Comparison of ENCODE assay signal across 27 cellular contexts in genomic region chr18:48050176-48050575, GRCh38.
DNase-seq lines count a peak whose midpoint lies in the region; ATAC-seq, FAIRE-seq and TF ChIP-seq lines count a peak whose summit lies in the region.
"Had no signal": no experiment of that assay in that cellular context is flagged by ENCODE, and none has a peak within 500 bp of the region (broad histone marks: within the 10 kb centered on the region; RNA-seq: fewer than 3 reads in every experiment).

No MANE protein-coding gene starts in this region.

- H3K9me3 ChIP-seq in RWPE2 (ENCODE audit: severe bottlenecking) (no peaks in the 10 kb centered on the region), keratinocyte (ENCODE audit: control insufficient read depth, low read depth, low read length) (no peaks in the 10 kb centered on the region), pancreas (no peaks in the 10 kb centered on the region), vagina (no peaks in the 10 kb centered on the region)

- no peak overlapping the region for H3K9ac ChIP-seq in keratinocyte (ENCODE audit: control insufficient read depth, extremely low read depth, insufficient read depth, low read length)
- H3K9ac ChIP-seq: KMS-11 had no signal

- no peaks in the 10 kb centered on the region for H4K20me1 ChIP-seq in keratinocyte (ENCODE audit: control insufficient read depth, extremely low read depth, insufficient read depth, low read length)

- DNase-seq in RWPE2 (ENCODE audit: low spot score) (no peak), keratinocyte (ENCODE audit: low read depth, low spot score) (no peak), pancreas (no peak), vagina (ENCODE audit: extremely low spot score in 2 of 2) (no peak), SK-N-DZ (ENCODE audit: low spot score) (no peak), AG08395 (ENCODE audit: low spot score) (no peak)
- DNase-seq: activated CD4-positive, alpha-beta T cell treated with anti-CD3 and anti-CD28 coated beads for 48 hours; activated T-cell treated with anti-CD3 and anti-CD28 coated beads, Interleukin-2, amount 50 U/mL, for 48 hours; CD4-positive, CD25-positive, alpha-beta regulatory T cell; EL; H7; head of caudate nucleus; MV-4-11; NCI-H1694 treated with DMSO at 0.1 percent for 48 hours; NCI-H2171; NCI-H526; small intestine; stimulated activated CD4-positive, alpha-beta T cell treated with anti-CD3 and anti-CD28 coated beads, Interleukin-2, amount 100 ng/mL, for 24 hours; T-helper 2 cell had no signal

- H3K9me1 ChIP-seq in keratinocyte (ENCODE audit: control insufficient read depth, extremely low read depth, insufficient read depth, low read length): no peaks in the 10 kb centered on the region

- H3K27ac ChIP-seq in RWPE2 (ENCODE audit: poor library complexity, severe bottlenecking): no peak overlapping the region
- no peak overlapping the region for H3K27ac ChIP-seq in keratinocyte (ENCODE audit: control insufficient read depth, insufficient read depth, low read length)
- H3K27ac ChIP-seq in pancreas: no peak overlapping the region
- peak overlapping the region; percentile 5 for H3K27ac ChIP-seq in vagina
- H3K27ac ChIP-seq: dorsolateral prefrontal cortex, KMS-11 had no signal

- no peak for FAIRE-seq in keratinocyte (lab: Jason Lieb, UNC)
- no peak for FAIRE-seq in pancreas (lab: Jason Lieb, UNC)
- FAIRE-seq: endothelial cell of umbilical vein, GM12892, small intestine had no signal

- dilution Hi-C loops in keratinocyte (cut with MboI; ENCODE audit: extremely low pct_ligation_motif_present, low sequenced_read_pairs): no loop called here

- H3K27me3 ChIP-seq in RWPE2 (ENCODE audit: insufficient read depth, poor library complexity, severe bottlenecking) (no peaks in the 10 kb centered on the region), keratinocyte (ENCODE audit: control insufficient read depth, extremely low read depth, insufficient read depth, low read length) (peaks cover 15% of the 10 kb centered on the region), pancreas (no peaks in the 10 kb centered on the region), vagina (no peaks in the 10 kb centered on the region)

- H3K4me3 ChIP-seq in RWPE2 (ENCODE audit: severe bottlenecking): no peak overlapping the region
- H3K4me3 ChIP-seq in keratinocyte (ENCODE audit: control insufficient read depth in 2 of 3, extremely low read depth in 1 of 3, insufficient read depth in 2 of 3, low read depth in 1 of 3, low read length in 3 of 3): no peak overlapping the region
- H3K4me3 ChIP-seq in pancreas: no peak overlapping the region
- H3K4me3 ChIP-seq in vagina: no peak overlapping the region
- H3K4me3 ChIP-seq: dorsolateral prefrontal cortex had no signal

- no peaks in the 10 kb centered on the region for H3K36me3 ChIP-seq in RWPE2 (ENCODE audit: low read depth)
- H3K36me3 ChIP-seq in keratinocyte (ENCODE audit: control insufficient read depth in 2 of 2, extremely low read depth in 1 of 2, insufficient read depth in 2 of 2, low read length in 2 of 2): no peaks in the 10 kb centered on the region
- H3K36me3 ChIP-seq in pancreas: no peaks in the 10 kb centered on the region
- H3K36me3 ChIP-seq in vagina: no peaks in the 10 kb centered on the region

- no peak for TF ChIP-seq POLR2A in vagina (IDR thresholded peaks at IDR 0.05)

- H2AFZ ChIP-seq in keratinocyte (ENCODE audit: control insufficient read depth, low read length): no peak overlapping the region

- no peaks in the 10 kb centered on the region for H3K79me2 ChIP-seq in keratinocyte (ENCODE audit: control insufficient read depth, insufficient read depth, low read length)

- WGBS in pancreas, 2 donors: 80 to 83% methylated on average over 5 to 7 of the region's 7 CpGs

- H3K4me1 ChIP-seq in RWPE2 (ENCODE audit: insufficient read depth, poor library complexity, severe bottlenecking) (no peaks in the 10 kb centered on the region), keratinocyte (ENCODE audit: control insufficient read depth, extremely low read depth, insufficient read depth, low read length) (peaks cover 15% of the 10 kb centered on the region), pancreas (no peaks in the 10 kb centered on the region), vagina (peaks cover 51% of the 10 kb centered on the region)

- no peak for TF ChIP-seq CTCF in RWPE2 (IDR thresholded peaks at IDR 0.05; ENCODE audit: poor library complexity, severe bottlenecking)
- TF ChIP-seq CTCF in keratinocyte (optimal IDR thresholded peaks at IDR 0.05 in 1 of 3, IDR thresholded peaks at IDR 0.05 in 1 of 3, conservative IDR thresholded peaks at IDR 0.05 in 1 of 3; ENCODE audit: extremely low read depth in 1 of 3, insufficient read depth in 2 of 3, low read length in 3 of 3): no peak
- TF ChIP-seq CTCF in pancreas (IDR thresholded peaks at IDR 0.05): no peak
- TF ChIP-seq CTCF in vagina (IDR thresholded peaks at IDR 0.05): no peak

- H3K4me2 ChIP-seq in keratinocyte (ENCODE audit: control insufficient read depth, extremely low read depth, insufficient read depth, low read depth, low read length): peak overlapping the region; percentile 9
- H3K4me2 ChIP-seq: KMS-11 had no signal

- intact Hi-C loops in pancreas (cut with DNase I): no loop called here
- intact Hi-C loops in vagina (cut with DNase I): no loop called here

- ATAC-seq in RWPE2 (ENCODE audit: low read depth) (peak; percentile 14; the same call in 1 of the 3 replicates), pancreas (peak in 3 of 4 donors; percentile 17 to 42 (median 19)), GM18520 (IDR thresholded peaks at IDR 0.05; ENCODE audit: unreplicated experiment) (no peak)
- ATAC-seq: activated naive CD4-positive, alpha-beta T cell treated with anti-CD3 and anti-CD28 coated beads, Interleukin-2, amount 50 U/mL, for 72 hours; left lobe of liver; SK-N-SH treated with all-trans-retinoic acid at 6 μM for 48 hours had no signal
